ENCODE assay signal across 18 cellular contexts in the genomic region with DNA sequence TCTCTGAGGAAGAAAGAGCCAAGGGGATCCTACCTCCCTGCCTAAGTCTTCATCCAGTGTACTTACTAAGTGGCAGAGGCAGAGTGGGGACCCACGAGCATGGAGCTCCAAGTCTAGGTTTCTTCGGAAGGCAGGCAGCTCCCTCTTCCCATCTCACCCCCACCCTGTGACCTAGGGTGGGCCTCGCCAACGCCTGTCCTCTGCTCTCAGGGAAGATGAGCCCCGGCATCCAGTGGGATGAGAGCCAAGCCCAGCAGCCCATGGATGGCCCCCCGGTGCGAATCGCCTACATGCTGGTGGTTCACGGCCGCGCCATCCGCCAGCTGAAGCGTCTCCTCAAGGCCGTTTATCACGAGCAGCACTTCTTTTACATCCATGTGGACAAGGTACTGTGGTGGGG.
"Had no signal": no experiment of that assay in that cellular context is flagged by ENCODE, and none has a peak within 500 bp of the region (broad histone marks: within the 10 kb centered on the region; RNA-seq: fewer than 3 reads in every experiment).

No MANE protein-coding gene starts in this region.

- H3K9me3 Mint-ChIP-seq: activated CD4-positive, alpha-beta T cell treated with anti-CD3 and anti-CD28 coated beads, Interleukin-2, amount 10 ng/mL, durations not matched to agents 24 days and 14 days; activated naive CD4-positive, alpha-beta T cell treated with anti-CD3 and anti-CD28 coated beads, Interleukin-2, amount 10 ng/mL, durations not matched to agents 7 days and 5 days; activated T-helper 2 cell treated with anti-CD3 and anti-CD28 coated beads, Interferon-gamma antibody, Interleukin-2, Interleukin-4, amounts not matched to agents 10 μg/mL and 5 μg/mL and 100 μg/mL, durations not matched to agents 14 hours and 24 hours and 36 hours; effector memory CD8-positive, alpha-beta T cell; naive thymus-derived CD8-positive, alpha-beta T cell; stimulated activated naive B cell treated with anti-CD40 and anti-IgM and Interleukin-4, amounts not matched to agents 10 μg/mL and 1 μg/mL and 100 μg/mL, for 72 hours had no signal

- H3K27ac ChIP-seq: cardiac muscle cell, pancreas, SK-N-MC, spleen, tibial nerve, uterus had no signal

- H3K36me3 ChIP-seq: uterus had no signal

- ATAC-seq: effector memory CD8-positive, alpha-beta T cell; naive thymus-derived CD8-positive, alpha-beta T cell; pancreas; stimulated activated naive B cell treated with anti-CD40 and anti-IgM and Interleukin-4, amounts not matched to agents 10 μg/mL and 1 μg/mL and 100 μg/mL, for 72 hours had no signal

- H3K27ac Mint-ChIP-seq: activated CD4-positive, alpha-beta T cell treated with anti-CD3 and anti-CD28 coated beads, Interleukin-2, amount 10 ng/mL, durations not matched to agents 24 days and 14 days; activated naive CD4-positive, alpha-beta T cell treated with anti-CD3 and anti-CD28 coated beads, Interleukin-2, amount 10 ng/mL, durations not matched to agents 7 days and 5 days; activated T-helper 2 cell treated with anti-CD3 and anti-CD28 coated beads, Interferon-gamma antibody, Interleukin-2, Interleukin-4, amounts not matched to agents 10 μg/mL and 5 μg/mL and 100 μg/mL, durations not matched to agents 14 hours and 24 hours and 36 hours; effector memory CD8-positive, alpha-beta T cell; stimulated activated naive B cell treated with anti-CD40 and anti-IgM and Interleukin-4, amounts not matched to agents 10 μg/mL and 1 μg/mL and 100 μg/mL, for 72 hours had no signal

- H3K9me3 ChIP-seq: pancreas, spleen, tibial nerve, uterus had no signal

- FAIRE-seq: pancreas had no signal

- DNase-seq: activated CD4-positive, alpha-beta T cell treated with anti-CD3 and anti-CD28 coated beads, Interleukin-2, amount 10 ng/mL, durations not matched to agents 24 days and 14 days; activated naive CD4-positive, alpha-beta T cell treated with anti-CD3 and anti-CD28 coated beads, Interleukin-2, amount 10 ng/mL, durations not matched to agents 7 days and 5 days; dermis blood vessel endothelial cell; effector memory CD8-positive, alpha-beta T cell; mesendoderm; naive thymus-derived CD8-positive, alpha-beta T cell; spleen; stimulated activated CD4-positive, alpha-beta T cell treated with anti-CD3 and anti-CD28 coated beads, Interleukin-4, amount 100 ng/mL, for 4 hours; stimulated activated naive B cell treated with anti-CD40 and anti-IgM and Interleukin-4, amounts not matched to agents 10 μg/mL and 1 μg/mL and 100 μg/mL, for 72 hours; substantia nigra; T-helper 1 cell; T1000; uterus had no signal

- H3K27me3 ChIP-seq: cardiac muscle cell, pancreas, spleen, tibial nerve, uterus had no signal

- H3K4me3 Mint-ChIP-seq: activated CD4-positive, alpha-beta T cell treated with anti-CD3 and anti-CD28 coated beads, Interleukin-2, amount 10 ng/mL, durations not matched to agents 24 days and 14 days; activated naive CD4-positive, alpha-beta T cell treated with anti-CD3 and anti-CD28 coated beads, Interleukin-2, amount 10 ng/mL, durations not matched to agents 7 days and 5 days; effector memory CD8-positive, alpha-beta T cell; naive thymus-derived CD8-positive, alpha-beta T cell; stimulated activated naive B cell treated with anti-CD40 and anti-IgM and Interleukin-4, amounts not matched to agents 10 μg/mL and 1 μg/mL and 100 μg/mL, for 72 hours had no signal

- H3K27me3 Mint-ChIP-seq: activated CD4-positive, alpha-beta T cell treated with anti-CD3 and anti-CD28 coated beads, Interleukin-2, amount 10 ng/mL, durations not matched to agents 24 days and 14 days; activated naive CD4-positive, alpha-beta T cell treated with anti-CD3 and anti-CD28 coated beads, Interleukin-2, amount 10 ng/mL, durations not matched to agents 7 days and 5 days; effector memory CD8-positive, alpha-beta T cell; naive thymus-derived CD8-positive, alpha-beta T cell; stimulated activated naive B cell treated with anti-CD40 and anti-IgM and Interleukin-4, amounts not matched to agents 10 μg/mL and 1 μg/mL and 100 μg/mL, for 72 hours had no signal

- H3K4me1 ChIP-seq: pancreas, uterus had no signal

- H3K4me3 ChIP-seq: cardiac muscle cell, pancreas, SK-N-MC, spleen, tibial nerve, uterus had no signal
